Comparison of ENCODE assay signal across 9 cellular contexts in genomic region chr1:155256101-155256852, GRCh38. TPM values are rescaled to one million over a fixed set of nuclear protein-coding genes. Genes with fewer than 3 reads are reported as not detected.
A peak's percentile ranks its signal among the peaks of the same experiment; 100 is the strongest.
DNase-seq lines count a peak whose midpoint lies in the region; ATAC-seq, FAIRE-seq and TF ChIP-seq lines count a peak whose summit lies in the region.
"Had no signal": no experiment of that assay in that cellular context is flagged by ENCODE, and none has a peak within 500 bp of the region (broad histone marks: within the 10 kb centered on the region; RNA-seq: fewer than 3 reads in every experiment).

No MANE protein-coding gene starts in this region.

- no peak for FAIRE-seq in GM19239 (lab: Jason Lieb, UNC)

- intact Hi-C loops in CD14-positive monocyte (cut with micrococcal nuclease): no loop called here

- H2BK15ac ChIP-seq in neuronal stem cell (ENCODE audit: low read length): no peak overlapping the region

- TF ChIP-seq CTCF in CD14-positive monocyte (IDR thresholded peaks at IDR 0.05): no peak

- H3K27me3 ChIP-seq in SJSA1 (replicated peaks): no peaks in the 10 kb centered on the region
- H3K27me3 ChIP-seq in esophagus (ENCODE audit: control insufficient read depth in 1 of 2, insufficient read depth in 2 of 2, low read length in 2 of 2): no peaks in the 10 kb centered on the region
- no peaks in the 10 kb centered on the region for H3K27me3 ChIP-seq in neuronal stem cell (ENCODE audit: control insufficient read depth in 3 of 3, insufficient read depth in 3 of 3, low read depth in 1 of 3, low read length in 3 of 3)

- peaks cover 16% of the 10 kb centered on the region for H3K79me1 ChIP-seq in neuronal stem cell (ENCODE audit: low read depth, low read length)

- DNase-seq in CD14-positive monocyte (ENCODE audit: low spot score) (no peak), SJSA1 (ENCODE audit: low read depth in 1 of 2, low spot score in 2 of 2) (no peak), neuronal stem cell (ENCODE audit: low spot score) (no peak), GM19239 (ENCODE audit: insufficient read length, low spot score) (no peak), GM03348 (ENCODE audit: low spot score) (no peak)

- H3K4me3 ChIP-seq in SJSA1: peak overlapping the region; percentile 50
- H3K4me3 ChIP-seq in esophagus (ENCODE audit: low read depth in 1 of 2, low read length in 2 of 2): peak overlapping the region in 1 of 2 donors; percentile 62
- H3K4me3 ChIP-seq in neuronal stem cell (ENCODE audit: low read length in 2 of 2): peak overlapping the region; percentile 27 to 70

- no peak overlapping the region for H3K4me2 ChIP-seq in neuronal stem cell (ENCODE audit: insufficient read depth, low read length, poor library complexity, severe bottlenecking)

- H3K27ac ChIP-seq in SJSA1: peak overlapping the region; percentile 70; the same call in 1 of the 2 replicates
- H3K27ac ChIP-seq in esophagus (ENCODE audit: low read depth in 2 of 2, low read length in 1 of 2): peak overlapping the region; percentile 97 to 99
- peak overlapping the region; percentile 11 for H3K27ac ChIP-seq in neuronal stem cell (replicated peaks; ENCODE audit: low read length)

- H3K14ac ChIP-seq in neuronal stem cell (ENCODE audit: low read length): no peak overlapping the region

- H3K4me1 Mint-ChIP-seq in CD14-positive monocyte: peaks cover 35% of the 10 kb centered on the region

- H3K9me3 ChIP-seq in SJSA1 (replicated peaks): no peaks in the 10 kb centered on the region
- no peaks in the 10 kb centered on the region for H3K9me3 ChIP-seq in esophagus (ENCODE audit: control insufficient read depth in 2 of 2, insufficient read depth in 1 of 2, low read depth in 1 of 2, low read length in 1 of 2)
- H3K9me3 ChIP-seq in neuronal stem cell (replicated peaks in 1 of 2; ENCODE audit: control insufficient read depth in 2 of 2, insufficient read depth in 1 of 2, low read depth in 1 of 2, low read length in 2 of 2): no peaks in the 10 kb centered on the region

- H3K9me3 Mint-ChIP-seq in CD14-positive monocyte: no peaks in the 10 kb centered on the region

- peak overlapping the region; percentile 97 for H2AFZ ChIP-seq in neuronal stem cell (ENCODE audit: low read length)

- no peak overlapping the region for H3K23ac ChIP-seq in neuronal stem cell (ENCODE audit: low read depth, low read length, poor library complexity)

- H4K8ac ChIP-seq in neuronal stem cell (ENCODE audit: low read depth, low read length): no peak overlapping the region

- ATAC-seq in GM19452 (IDR thresholded peaks at IDR 0.05; ENCODE audit: unreplicated experiment) (no peak), HG03025 (IDR thresholded peaks at IDR 0.05; ENCODE audit: low FRiP score, unreplicated experiment) (no peak)

- H3K36me3 ChIP-seq in SJSA1 (peaks cover 47% of the 10 kb centered on the region), esophagus (ENCODE audit: control insufficient read depth in 2 of 2, insufficient read depth in 2 of 2, low read length in 1 of 2) (peaks cover 0 to 16% of the 10 kb centered on the region in 2 donors), neuronal stem cell (replicated peaks in 1 of 2; ENCODE audit: control insufficient read depth in 2 of 2, insufficient read depth in 2 of 2, low read length in 2 of 2) (peaks cover 7 to 49% of the 10 kb centered on the region in 2 donors)

- no peak overlapping the region for H4K91ac ChIP-seq in neuronal stem cell (ENCODE audit: low read depth, low read length, poor library complexity)

- no peak overlapping the region for H2BK12ac ChIP-seq in neuronal stem cell (ENCODE audit: low read length)

- H2AK5ac ChIP-seq in neuronal stem cell (ENCODE audit: low read depth, low read length): peak overlapping the region; percentile 24

- H3K27ac Mint-ChIP-seq in CD14-positive monocyte: peak overlapping the region in 5 of 7 donors; percentile 75 to 93 (median 89)

- H3K4me1 ChIP-seq in SJSA1 (replicated peaks) (peaks cover 28% of the 10 kb centered on the region), esophagus (ENCODE audit: control insufficient read depth in 2 of 2, insufficient read depth in 2 of 2, low read length in 1 of 2) (peaks cover 14 to 21% of the 10 kb centered on the region in 2 donors), neuronal stem cell (ENCODE audit: control insufficient read depth in 2 of 2, insufficient read depth in 1 of 2, low read depth in 1 of 2, low read length in 2 of 2) (peaks cover 18 to 29% of the 10 kb centered on the region in 2 donors)

- no peak overlapping the region for H3K4ac ChIP-seq in neuronal stem cell (ENCODE audit: low read length)

- H3K18ac ChIP-seq in neuronal stem cell (ENCODE audit: low read length): peak overlapping the region; percentile 15

- H3K36me3 Mint-ChIP-seq in CD14-positive monocyte: peaks cover 31 to 40% of the 10 kb centered on the region in 2 donors

- 66 to 77% methylated on average over 19 of the region's 19 CpGs for WGBS in esophagus, 2 donors
- WGBS in neuronal stem cell (ENCODE audit: extremely low coverage in 2 of 2, insufficient read length in 2 of 2, insufficient replicate concordance in 1 of 2), 2 donors: no CpG with 5 or more reads among the region's 19 CpGs

- peaks cover 0 to 5% (median 1%) of the 10 kb centered on the region in 3 donors for H3K27me3 Mint-ChIP-seq in CD14-positive monocyte (ENCODE audit: low read depth in 3 of 3)

- no peak overlapping the region for H3K9ac ChIP-seq in neuronal stem cell (ENCODE audit: low read depth, low read length, poor library complexity)

- no peak overlapping the region for H2BK5ac ChIP-seq in neuronal stem cell (ENCODE audit: low read length)

- no peak overlapping the region for H2BK120ac ChIP-seq in neuronal stem cell (ENCODE audit: low read depth, low read length)

- peak overlapping the region; percentile 87 to 93 for H3K4me3 Mint-ChIP-seq in CD14-positive monocyte

RNA-seq across cellular contexts. Expression of gene ENTREP3, which starts 1.0 kb away (rescaled TPM):
- polyA plus RNA-seq in CD14-positive monocyte: 1 to 10 TPM in 1 of 2 donors, under 1 TPM in 1; 0.87 to 1.9 TPM
- total RNA-seq in SJSA1 (2014; rRNA removed; shearing (Covaris generic)): 3.7 and 11.9 TPM in 2 replicates
- 10 to 100 TPM; 12.7 to 13.6 TPM for polyA plus RNA-seq in esophagus
- 55.8 TPM for polyA plus RNA-seq in neuronal stem cell (2013, experiment 1 of 2)
- 56.4 TPM for polyA plus RNA-seq in neuronal stem cell (2013, experiment 2 of 2)

RNA-seq across cellular contexts. Expression of gene SCAMP3, which starts 5.9 kb away (rescaled TPM):
- polyA plus RNA-seq in CD14-positive monocyte: 10 to 100 TPM; 64.9 to 69.8 TPM
- total RNA-seq in SJSA1 (2014; rRNA removed; shearing (Covaris generic)): 54.6 and 55.9 TPM in 2 replicates
- polyA plus RNA-seq in esophagus: 10 to 100 TPM; 20.2 to 47.3 TPM
- 59.0 TPM for polyA plus RNA-seq in neuronal stem cell (2013, experiment 1 of 2)
- 58.9 TPM for polyA plus RNA-seq in neuronal stem cell (2013, experiment 2 of 2)

RNA-seq across cellular contexts. Expression of gene CLK2, which starts 17.0 kb away (rescaled TPM):
- 1 to 10 TPM; 7.3 to 9.6 TPM for polyA plus RNA-seq in CD14-positive monocyte
- total RNA-seq in SJSA1 (2014; rRNA removed; shearing (Covaris generic)): 13.0 and 13.7 TPM in 2 replicates
- polyA plus RNA-seq in esophagus: 10 to 100 TPM; 29.2 to 55.3 TPM
- polyA plus RNA-seq in neuronal stem cell (2013, experiment 1 of 2): 55.4 TPM
- 54.0 TPM for polyA plus RNA-seq in neuronal stem cell (2013, experiment 2 of 2)

RNA-seq across cellular contexts. Expression of gene HCN3, which starts 21.0 kb away (rescaled TPM):
- polyA plus RNA-seq in CD14-positive monocyte (under 1 TPM in 1 of 2 donors, not detected in 1; 0.15 TPM), esophagus (1 to 10 TPM; 2.4 to 6.6 TPM)
- 0.97 and 2.5 TPM in 2 replicates for total RNA-seq in SJSA1 (2014; rRNA removed; shearing (Covaris generic))
- polyA plus RNA-seq in neuronal stem cell (2013, experiment 1 of 2): 2.9 TPM
- polyA plus RNA-seq in neuronal stem cell (2013, experiment 2 of 2): 2.9 TPM

RNA-seq across cellular contexts. Expression of gene PKLR, which starts 45.0 kb away (rescaled TPM):
- polyA plus RNA-seq in CD14-positive monocyte (not detected), esophagus (under 1 TPM; 0.02 to 0.04 TPM)
- not detected in 2 replicates for total RNA-seq in SJSA1 (2014; rRNA removed; shearing (Covaris generic))
- polyA plus RNA-seq in neuronal stem cell (2013, experiment 1 of 2): 0.06 TPM
- 0.06 TPM for polyA plus RNA-seq in neuronal stem cell (2013, experiment 2 of 2)
- total RNA-seq: left cardiac atrium had no signal

Comparison
In these comparisons a context has a peak if more than half of its experiments do, and no peak if none do; other contexts are left out.
1. H3K27ac ChIP-seq: peak in every context shown above with its lines; median percentile 98 in esophagus; 70 in SJSA1; 11 in neuronal stem cell.
2. RNA of gene ENTREP3, which starts 1.0 kb away (polyA plus RNA-seq): 12.7 to 13.6 TPM in esophagus; 0.87 to 1.9 TPM in CD14-positive monocyte; every median in the first group is over 4 times any median in the second.